8 cellular contexts compared by ENCODE assay signal in the genomic region with DNA sequence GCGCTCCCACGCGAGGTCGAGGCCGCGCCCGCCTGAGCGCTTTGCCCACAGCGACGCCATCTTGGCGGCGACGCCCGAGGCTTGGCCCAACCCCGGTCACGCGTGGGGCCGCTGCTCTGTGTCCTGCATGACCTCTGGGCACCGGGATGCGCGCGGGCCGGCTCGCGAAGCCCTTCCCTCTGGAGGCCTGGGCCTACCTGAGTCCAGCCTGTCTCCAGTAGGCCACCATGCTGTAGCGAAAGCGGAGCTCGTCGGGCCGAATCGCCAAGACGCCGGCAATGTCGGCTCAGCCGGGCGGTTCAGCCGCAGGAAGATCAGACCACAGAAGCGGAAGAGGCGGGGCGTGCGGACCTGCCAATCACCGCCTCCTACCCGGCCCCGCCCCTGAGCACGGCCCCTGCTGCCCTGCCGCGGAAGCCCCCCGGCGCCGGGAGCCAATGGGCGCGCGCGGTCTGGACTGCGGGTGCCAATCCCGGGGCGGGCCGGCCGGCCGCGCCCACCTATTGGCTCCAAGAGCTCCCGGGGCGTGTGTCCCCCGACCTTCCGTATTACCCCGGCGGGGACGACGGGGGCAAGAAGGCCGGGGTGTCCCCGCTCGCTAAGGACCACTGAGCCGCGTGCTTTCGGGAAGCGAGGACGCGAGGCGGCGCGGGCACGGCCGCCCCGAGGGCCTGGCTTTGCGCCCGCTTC. TPM values are rescaled to one million over a fixed set of nuclear protein-coding genes. Genes with fewer than 3 reads are reported as not detected.
DNase-seq lines count a peak whose midpoint lies in the region; ATAC-seq and TF ChIP-seq lines count a peak whose summit lies in the region.

TSS of gene ATP5F1E (minus strand) at position 313 of the 690 bp plus-strand sequence. CDS start at position 229, 84 bp downstream.

- peak; percentile 96 for ATAC-seq in GM21737 (IDR thresholded peaks at IDR 0.05; ENCODE audit: unreplicated experiment)
- ATAC-seq in esophagus mucosa, result peak; percentile 100

- H3K36me3 ChIP-seq in KOPT-K1 (ENCODE audit: insufficient read depth, low read length) (peaks cover 79% of the 10 kb centered on the region), Peyer's patch (peaks cover 0 to 55% (median 0%) of the 10 kb centered on the region in 3 donors)

- TF ChIP-seq POLR2A in Peyer's patch (IDR thresholded peaks at IDR 0.05), result peak; percentile 73 to 86

- H3K9me3 ChIP-seq in KOPT-K1 (ENCODE audit: insufficient read depth, low read length, poor library complexity, severe bottlenecking), result no peaks in the 10 kb centered on the region
- no peaks in the 10 kb centered on the region for H3K9me3 ChIP-seq in Peyer's patch

- peak within 1 kb of the TSS; percentile 62 to 88 (median 76) for H3K4me3 ChIP-seq in Peyer's patch

- H3K4me1 ChIP-seq in Peyer's patch, result peaks cover 0 to 41% (median 11%) of the 10 kb centered on the region in 4 donors

- no peak for TF ChIP-seq CTCF in Peyer's patch (IDR thresholded peaks at IDR 0.05)

- no peaks in the 10 kb centered on the region for H3K27me3 ChIP-seq in Peyer's patch

- H3K27ac ChIP-seq in KOPT-K1 (ENCODE audit: low read depth, low read length, poor library complexity, severe bottlenecking) (peak within 1 kb of the TSS; percentile 96), Peyer's patch (peak within 1 kb of the TSS; percentile 87 to 95 (median 92))

- peak; percentile 97 for DNase-seq in DMS53 (lab: John Stamatoyannopoulos, UW)
- DNase-seq in Peyer's patch, result peak; percentile 98 to 99 (median 98)
- DNase-seq in activated T-cell treated with anti-CD3 and anti-CD28 coated beads, Interleukin-2, amount 50 U/mL, for 48 hours, result peak; percentile 94 to 98
- DNase-seq in myocyte (ENCODE audit: low read depth), result peak; percentile 95
- peak; percentile 90 to 99 for DNase-seq in stimulated activated CD8-positive, alpha-beta memory T cell treated with anti-CD3 and anti-CD28 coated beads, Interleukin-7, amount 100 ng/mL, for 4 hours (ENCODE audit: low read depth in 2 of 2)

RNA-seq across cellular contexts. Expression of gene ATP5F1E, which starts in this region (rescaled TPM):
- total RNA-seq in Peyer's patch (10 to 100 TPM; 20.6 to 34.0 (median 26.8) TPM), esophagus mucosa (60.8 TPM), myocyte (24.7 and 29.0 TPM in 2 replicates)
- polyA plus RNA-seq in myocyte (2012), result 134 TPM

Comparison
In these comparisons a context has a peak if more than half of its experiments do, and no peak if none do; other contexts are left out.
1. Peak in every context shown above with its lines: DNase-seq, ATAC-seq, H3K4me3 ChIP-seq and H3K27ac ChIP-seq.